Comparison of ENCODE assay signal across 13 cellular contexts in the genomic region with DNA sequence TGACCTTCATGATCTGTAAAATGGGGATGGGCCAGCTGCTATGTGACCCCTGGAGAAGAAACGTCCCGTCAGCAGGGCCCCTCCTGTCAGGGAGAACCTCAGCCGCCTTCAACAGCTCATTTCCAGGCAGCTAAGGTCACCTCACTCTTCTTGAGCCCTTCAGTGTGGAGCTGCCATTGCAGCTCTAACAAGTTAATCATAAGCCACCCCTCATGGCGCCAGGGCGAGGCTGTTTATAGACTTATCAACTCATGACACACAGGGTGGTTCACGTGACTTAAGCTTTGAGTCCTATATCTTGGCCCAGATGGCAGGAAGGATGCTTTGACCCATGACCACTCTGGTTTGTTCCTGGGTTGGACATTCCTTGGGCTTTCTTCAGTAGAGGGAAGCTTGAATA.
DNase-seq lines count a peak whose midpoint lies in the region; ATAC-seq and TF ChIP-seq lines count a peak whose summit lies in the region.
"Had no signal": no experiment of that assay in that cellular context is flagged by ENCODE, and none has a peak within 500 bp of the region (broad histone marks: within the 10 kb centered on the region; RNA-seq: fewer than 3 reads in every experiment).

No MANE protein-coding gene starts in this region.

- CTCF ChIA-PET in Calu3 (lab: Charles Lee), result interaction anchor here (0.6 to 2.8 kb wide), 33 partner anchors 9 to 1376 kb away, joined by 3 to 36 read pairs (median 5); partner anchors contain the start of gene IGFBP3

- H3K4me3 ChIP-seq in right cardiac atrium (ENCODE audit: low read length), result no peak overlapping the region
- H3K4me3 ChIP-seq: SJCRH30 had no signal

- no TSS peak for BruUV-seq in Calu3 (replicated peaks; lab: Mats Ljungman, UMichigan)

- DNase-seq in Calu3 (peak; percentile 61), SW480 (ENCODE audit: low spot score) (peak; percentile 50), right cardiac atrium (no peak), posterior vena cava (ENCODE audit: low spot score) (peak; percentile 74), SW 1271 (lab: John Stamatoyannopoulos, UW) (no peak), COLO829 (ENCODE audit: low spot score) (no peak), CD14-positive monocyte (ENCODE audit: low spot score) (no peak)
- DNase-seq: cortex of kidney, natural killer cell had no signal

- peak overlapping the region; percentile 65 for H3K27ac Mint-ChIP-seq in Calu3 (ENCODE audit: unreplicated experiment)
- H3K27ac Mint-ChIP-seq in CD14-positive monocyte, result peak overlapping the region in 1 of 7 donors; percentile 49
- H3K27ac Mint-ChIP-seq: natural killer cell; stimulated activated naive CD8-positive, alpha-beta T cell treated with anti-CD3 and anti-CD28 coated beads, Interleukin-15, Interleukin-2, amounts not matched to agents 100 ng/mL and 50 ng/mL, for 24 hours had no signal

- ATAC-seq in right cardiac atrium, result peak; percentile 44
- no peak for ATAC-seq in GM21423 (IDR thresholded peaks at IDR 0.05; ENCODE audit: unreplicated experiment)

- no peaks in the 10 kb centered on the region for H3K9me3 ChIP-seq in right cardiac atrium (ENCODE audit: control insufficient read depth, low read length)
- H3K9me3 ChIP-seq: SJCRH30 had no signal

- H3K36me3 Mint-ChIP-seq in Calu3 (ENCODE audit: insufficient read depth, unreplicated experiment) (peaks cover 6% of the 10 kb centered on the region), CD14-positive monocyte (no peaks in the 10 kb centered on the region)
- H3K36me3 Mint-ChIP-seq: natural killer cell had no signal

- H3K27me3 ChIP-seq in right cardiac atrium (ENCODE audit: control insufficient read depth, insufficient read depth), result no peaks in the 10 kb centered on the region
- H3K27me3 ChIP-seq: SJCRH30 had no signal

- no peak for TF ChIP-seq CTCF in Calu3 (IDR thresholded peaks at IDR 0.05; ENCODE audit: unreplicated experiment)
- no peak for TF ChIP-seq CTCF in CD14-positive monocyte (IDR thresholded peaks at IDR 0.05)

- no peaks in the 10 kb centered on the region for H3K27me3 Mint-ChIP-seq in Calu3 (ENCODE audit: unreplicated experiment)
- H3K27me3 Mint-ChIP-seq in CD14-positive monocyte (ENCODE audit: low read depth in 3 of 3), result peaks cover 0 to 6% (median 0%) of the 10 kb centered on the region in 3 donors
- H3K27me3 Mint-ChIP-seq: stimulated activated naive CD8-positive, alpha-beta T cell treated with anti-CD3 and anti-CD28 coated beads, Interleukin-15, Interleukin-2, amounts not matched to agents 100 ng/mL and 50 ng/mL, for 24 hours had no signal

- WGBS in right cardiac atrium, result 65% methylated on average over 6 of the region's 6 CpGs

- intact Hi-C loops in Calu3 (cut with micrococcal nuclease; ENCODE audit: unreplicated experiment) (loop anchor here (1.0 to 5.0 kb wide), 5 partner anchors 171 to 702 kb away; no protein-coding TSS in a partner anchor), right cardiac atrium (cut with DNase I) (loop anchor here (5.0 to 10.0 kb wide), 5 partner anchors 158 to 556 kb away; no protein-coding TSS in a partner anchor), posterior vena cava (cut with DNase I) (loop anchor here (2.0 to 10.0 kb wide), 2 partner anchors 552 to 558 kb away; no protein-coding TSS in a partner anchor), CD14-positive monocyte (cut with micrococcal nuclease) (loop anchor here (2.0 to 5.0 kb wide), 2 partner anchors 551 to 552 kb away; no protein-coding TSS in a partner anchor)

- peaks cover 5% of the 10 kb centered on the region for H3K4me1 ChIP-seq in right cardiac atrium (ENCODE audit: control insufficient read depth, insufficient read depth, low read length)
- H3K4me1 ChIP-seq: SJCRH30 had no signal

- H3K4me3 Mint-ChIP-seq in Calu3 (ENCODE audit: low read depth, unreplicated experiment) (peak overlapping the region; percentile 4), CD14-positive monocyte (no peak overlapping the region)
- H3K4me3 Mint-ChIP-seq: natural killer cell; stimulated activated naive CD8-positive, alpha-beta T cell treated with anti-CD3 and anti-CD28 coated beads, Interleukin-15, Interleukin-2, amounts not matched to agents 100 ng/mL and 50 ng/mL, for 24 hours had no signal

- H3K9me3 Mint-ChIP-seq in Calu3 (ENCODE audit: low read depth, unreplicated experiment), result peaks cover 7% of the 10 kb centered on the region
- H3K9me3 Mint-ChIP-seq in CD14-positive monocyte, result peaks cover 0 to 4% (median 2%) of the 10 kb centered on the region in 7 donors
- H3K9me3 Mint-ChIP-seq: natural killer cell had no signal

- peak overlapping the region; percentile 9 for H3K27ac ChIP-seq in right cardiac atrium (ENCODE audit: low read length)
- H3K27ac ChIP-seq: C4-2B, SJCRH30 had no signal

- H3K4me1 Mint-ChIP-seq in Calu3 (ENCODE audit: low read depth, unreplicated experiment) (peaks cover 13% of the 10 kb centered on the region), CD14-positive monocyte (peaks cover 12% of the 10 kb centered on the region)
- H3K4me1 Mint-ChIP-seq: natural killer cell had no signal

Comparison
In these comparisons a context has a peak if more than half of its experiments do, and no peak if none do; other contexts are left out.
1. DNase-seq: peak in Calu3 (single experiment), SW480 (single experiment) and posterior vena cava (single experiment); none in right cardiac atrium (0 of 3), SW 1271 (0 of 2), COLO829 (single experiment) and CD14-positive monocyte (single experiment).